8 cellular contexts compared by ENCODE assay signal in the genomic region with DNA sequence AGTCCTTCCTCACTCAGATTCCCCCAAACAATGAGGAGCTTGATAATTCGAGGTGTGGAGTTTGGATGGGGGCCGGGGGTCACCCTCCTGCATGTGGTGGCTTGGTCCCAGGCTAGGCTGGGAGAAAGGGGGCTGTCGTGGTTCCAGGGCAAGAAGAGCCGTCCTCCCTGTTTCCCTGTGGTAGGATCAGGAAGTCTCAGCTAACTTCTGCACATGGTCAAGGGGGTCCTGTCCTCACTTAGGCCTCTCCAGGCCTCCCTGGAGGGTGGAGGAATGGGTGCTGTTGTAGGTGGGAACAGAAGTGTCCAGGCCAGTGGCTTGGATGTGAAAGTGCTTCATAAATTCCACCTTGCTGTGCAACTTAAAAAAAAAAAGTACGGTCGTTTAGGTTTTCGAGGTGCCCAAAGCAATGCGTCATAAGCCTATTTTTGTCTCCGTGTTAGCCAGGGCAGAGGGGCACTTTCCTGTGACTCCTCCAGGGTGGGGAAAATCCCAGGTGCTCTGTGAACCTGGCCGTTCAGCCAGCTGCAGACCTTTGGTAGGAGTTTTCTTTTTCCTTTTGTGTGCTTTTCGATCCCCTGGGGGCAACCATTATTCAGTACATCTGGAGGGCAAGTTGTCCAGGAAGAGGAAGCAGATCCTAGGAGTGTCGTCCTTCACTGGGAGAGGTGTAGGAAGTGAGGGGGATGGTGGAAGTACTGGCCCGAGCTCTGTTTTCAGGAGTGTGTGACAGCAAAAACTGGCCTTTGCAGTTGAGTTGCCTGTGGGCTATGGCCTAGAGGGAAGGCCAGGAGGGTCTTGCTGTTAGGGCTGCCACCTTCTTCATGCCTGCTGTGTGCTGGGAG. TPM values are rescaled to one million over a fixed set of nuclear protein-coding genes. Genes with fewer than 3 reads are reported as not detected.
DNase-seq lines count a peak whose midpoint lies in the region; ATAC-seq, FAIRE-seq and TF ChIP-seq lines count a peak whose summit lies in the region.

No MANE protein-coding gene starts in this region.

- TF ChIP-seq CTCF in HepG2 (CRISPR knock-in tag; IDR thresholded peaks at IDR 0.05) (no peak), right lobe of liver (IDR thresholded peaks at IDR 0.05) (no peak)

- ATAC-seq in HepG2 (peak; percentile 24), right lobe of liver (no peak), HG02870 (IDR thresholded peaks at IDR 0.05; ENCODE audit: unreplicated experiment) (peak; percentile 14)

- H3K36me3 Mint-ChIP-seq in stimulated activated naive CD8-positive, alpha-beta T cell treated with anti-CD3 and anti-CD28 coated beads, Interleukin-15, Interleukin-2, amounts not matched to agents 100 ng/mL and 50 ng/mL, for 24 hours (ENCODE audit: low read depth): peaks cover 46% of the 10 kb centered on the region

- H3K4me1 Mint-ChIP-seq in stimulated activated naive CD8-positive, alpha-beta T cell treated with anti-CD3 and anti-CD28 coated beads, Interleukin-15, Interleukin-2, amounts not matched to agents 100 ng/mL and 50 ng/mL, for 24 hours (ENCODE audit: low read depth): peaks cover 99% of the 10 kb centered on the region

- peaks cover 89% of the 10 kb centered on the region for H4K20me1 ChIP-seq in HepG2 (ENCODE audit: insufficient read depth, low read length)

- TF ChIP-seq POLR2A in HepG2 (IDR thresholded peaks at IDR 0.05; ENCODE audit: insufficient read depth in 1 of 2, low read depth in 2 of 2, low read length in 2 of 2) (no peak), right lobe of liver (IDR thresholded peaks at IDR 0.05) (no peak)

- H3K9me3 ChIP-seq in HepG2 (ENCODE audit: low read length) (no peaks in the 10 kb centered on the region), right lobe of liver (no peaks in the 10 kb centered on the region)

- DNase-seq in HepG2 (ENCODE audit: low spot score): no peak
- no peak for DNase-seq in right lobe of liver
- peak; percentile 87 for DNase-seq in RPMI8226
- peak; percentile 22 for DNase-seq in germinal center (ENCODE audit: low spot score)
- DNase-seq in SKM-1 treated with dmso at 0.1 percent for 144 hours (lab: John Stamatoyannopoulos, UW; ENCODE audit: unreplicated experiment): no peak
- DNase-seq in activated gamma-delta T cell (lab: John Stamatoyannopoulos, UW): no peak

- H3K9ac ChIP-seq in HepG2 (ENCODE audit: insufficient read depth, low read depth, low read length): peak overlapping the region; percentile 47

- peak overlapping the region; percentile 59 for H3K27ac ChIP-seq in HepG2 (ENCODE audit: extremely low read length, insufficient read depth, low read length)
- no peak overlapping the region for H3K27ac ChIP-seq in right lobe of liver

- H3K27ac Mint-ChIP-seq in stimulated activated naive CD8-positive, alpha-beta T cell treated with anti-CD3 and anti-CD28 coated beads, Interleukin-15, Interleukin-2, amounts not matched to agents 100 ng/mL and 50 ng/mL, for 24 hours: peak overlapping the region; percentile 98

- peaks cover 0 to 5% of the 10 kb centered on the region in 2 experiments; a peak in 1 of 5 replicates for H3K36me3 ChIP-seq in HepG2 (replicated peaks in 1 of 2; ENCODE audit: control insufficient read depth in 1 of 2, insufficient read depth in 2 of 2, low read length in 2 of 2)
- no peaks in the 10 kb centered on the region for H3K36me3 ChIP-seq in right lobe of liver

- in situ Hi-C loops in HepG2 (cut with HindIII; ENCODE audit: extremely low pct_ligation_motif_present, low pct_unique_long_range_greater_than_20kb): loop anchor here (10.0 kb wide), 1 partner anchor 284 kb away; the partner anchor contains the start of gene SOD2

- WGBS in HepG2 (ENCODE audit: low lambda C conversion rate): 56% methylated on average over 13 of the region's 13 CpGs
- 48% methylated on average over 11 of the region's 13 CpGs for WGBS in right lobe of liver (ENCODE audit: insufficient coverage, low coverage, low lambda C conversion rate, missing lambda C conversion rate)

- no peak for FAIRE-seq in HepG2 (lab: Jason Lieb, UNC)

- peak overlapping the region; percentile 65 for H3K4me2 ChIP-seq in HepG2 (ENCODE audit: low read depth, low read length)

- no peaks in the 10 kb centered on the region for H3K9me3 Mint-ChIP-seq in stimulated activated naive CD8-positive, alpha-beta T cell treated with anti-CD3 and anti-CD28 coated beads, Interleukin-15, Interleukin-2, amounts not matched to agents 100 ng/mL and 50 ng/mL, for 24 hours

- peaks cover 87% of the 10 kb centered on the region for H3K4me1 ChIP-seq in HepG2 (ENCODE audit: insufficient read depth, low read length)
- peaks cover 0 to 45% (median 16%) of the 10 kb centered on the region in 4 donors for H3K4me1 ChIP-seq in right lobe of liver

- TF ChIP-seq RAD21 in HepG2 (CRISPR knock-in tag; IDR thresholded peaks at IDR 0.05): no peak

- POLR2A ChIA-PET in HepG2 (lab: Yijun Ruan, JAX): interaction anchor here (1.3 to 1.9 kb wide), 2 partner anchors 9 to 285 kb away, joined by 4 to 5 read pairs; partner anchors contain the start of gene SOD2

- TF ChIP-seq EP300 in HepG2 (IDR thresholded peaks at IDR 0.05; ENCODE audit: low read depth in 2 of 2, low read length in 2 of 2) (no peak), HepG2 (CRISPR knock-in tag; IDR thresholded peaks at IDR 0.05; ENCODE audit: borderline replicate concordance) (no peak)

- peak overlapping the region in 1 of 3 experiments; percentile 27; a peak in 2 of 6 replicates for H3K4me3 ChIP-seq in HepG2 (replicated peaks in 1 of 3; ENCODE audit: insufficient read depth in 1 of 3, low read depth in 2 of 3, low read length in 3 of 3)
- H3K4me3 ChIP-seq in right lobe of liver: no peak overlapping the region

- no TSS peak for BruUV-seq in HepG2 (replicated peaks; lab: Mats Ljungman, UMichigan)

- intact Hi-C loops in HepG2 (cut with micrococcal nuclease; ENCODE audit: unreplicated experiment): loop anchor here (1.0 to 2.0 kb wide), 2 partner anchors 8 to 14 kb away; no protein-coding TSS in a partner anchor
- intact Hi-C loops in right lobe of liver (cut with DNase I): loop anchor here in 1 of 2 donors (5.0 kb wide), 1 partner anchor 59 kb away; no protein-coding TSS in a partner anchor

- no peak overlapping the region for H2AFZ ChIP-seq in HepG2 (ENCODE audit: low read length)

- CTCF ChIA-PET in HepG2 (lab: Yijun Ruan, JAX; ENCODE audit: low intra/inter-chr PET ratio, low total read pairs): no interaction called here

- H3K27me3 Mint-ChIP-seq in stimulated activated naive CD8-positive, alpha-beta T cell treated with anti-CD3 and anti-CD28 coated beads, Interleukin-15, Interleukin-2, amounts not matched to agents 100 ng/mL and 50 ng/mL, for 24 hours: no peaks in the 10 kb centered on the region

- H3K4me3 Mint-ChIP-seq in stimulated activated naive CD8-positive, alpha-beta T cell treated with anti-CD3 and anti-CD28 coated beads, Interleukin-15, Interleukin-2, amounts not matched to agents 100 ng/mL and 50 ng/mL, for 24 hours: peak overlapping the region; percentile 84

- no peaks in the 10 kb centered on the region for H3K27me3 ChIP-seq in HepG2 (ENCODE audit: control insufficient read depth in 1 of 2, insufficient read depth in 2 of 2, low read length in 2 of 2)
- H3K27me3 ChIP-seq in right lobe of liver: no peaks in the 10 kb centered on the region

- peaks cover 96% of the 10 kb centered on the region for H3K79me2 ChIP-seq in HepG2 (ENCODE audit: insufficient read depth, low read length)

TF ChIP-seq in HepG2, 621 proteins besides CTCF, POLR2A, EP300 and RAD21 (continues in another document):
- TF ChIP-seq ZNF891 (CRISPR knock-in tag; IDR thresholded peaks at IDR 0.05): no peak
- peak; percentile 9; the same call in 1 of the 2 replicates for TF ChIP-seq HNF4A (CRISPR knock-in tag; IDR thresholded peaks at IDR 0.05)
- no peak for TF ChIP-seq FOXO4 (CRISPR knock-in tag; conservative IDR thresholded peaks at IDR 0.05)

RNA-seq across cellular contexts. Expression of gene IGF2R, which starts 9.6 kb away (rescaled TPM):
- total RNA-seq in HepG2 (2016; rRNA removed; fragmentation: Illumina TruSeq; extraction: Trizol) (44.8 and 70.0 TPM in 2 replicates), right lobe of liver (10 to 100 TPM; 50.3 to 81.0 (median 67.1) TPM)
- 11.8 and 13.5 TPM in 2 replicates for total RNA-seq in HepG2 (2016; cell fraction: cytosol; rRNA removed; fragmentation: Illumina TruSeq; extraction: Trizol; ENCODE audit: low read depth)
- total RNA-seq in HepG2 (2016; cell fraction: insoluble cytoplasmic fraction; rRNA removed; fragmentation: Illumina TruSeq; extraction: Trizol): 36.8 and 73.6 TPM in 2 replicates
- 11.5 and 15.2 TPM in 2 replicates for total RNA-seq in HepG2 (2016; cell fraction: membrane; rRNA removed; fragmentation: Illumina TruSeq; extraction: Trizol)
- 129 and 155 TPM in 2 replicates for total RNA-seq in HepG2 (2016; cell fraction: nucleus; rRNA removed; fragmentation: Illumina TruSeq; extraction: Trizol)
- 38.3 and 54.8 TPM in 2 replicates for polyA plus RNA-seq in HepG2 (2011; rRNA removed)
- polyA plus RNA-seq in HepG2 (2011; cell fraction: cytosol; rRNA removed): 32.3 and 42.3 TPM in 2 replicates
- 77.8 and 83.2 TPM in 2 replicates for polyA plus RNA-seq in HepG2 (2011; cell fraction: nucleus; rRNA removed)
- polyA plus RNA-seq in HepG2 (2012): 98.1 and 112 TPM in 2 replicates
- 1.3 and 1.8 TPM in 2 replicates for polyA plus RNA-seq in HepG2 (2016; cell fraction: cytosol; fragmentation: Illumina TruSeq; extraction: Trizol; ENCODE audit: low read depth)
- polyA plus RNA-seq in HepG2 (2016; cell fraction: insoluble cytoplasmic fraction; fragmentation: Illumina TruSeq; extraction: Trizol; ENCODE audit: low read depth): 22.6 and 26.7 TPM in 2 replicates
- polyA plus RNA-seq in HepG2 (2016; cell fraction: membrane; fragmentation: Illumina TruSeq; extraction: Trizol; ENCODE audit: low read depth): 1.8 and 3.1 TPM in 2 replicates
- 85.6 and 90.1 TPM in 2 replicates for polyA plus RNA-seq in HepG2 (2016; cell fraction: nucleus; fragmentation: Illumina TruSeq; extraction: Trizol; ENCODE audit: insufficient read depth, low read depth)
- 33.0 and 141 TPM in 2 replicates for polyA minus RNA-seq in HepG2 (2011; rRNA and poly(A)+ RNA removed; ENCODE audit: low replicate concordance)
- 119 and 184 TPM in 2 replicates for polyA minus RNA-seq in HepG2 (2011; cell fraction: cytosol; rRNA and poly(A)+ RNA removed)
- polyA minus RNA-seq in HepG2 (2011; cell fraction: nucleus; rRNA and poly(A)+ RNA removed): 265 and 283 TPM in 2 replicates

Comparison
In these comparisons a context has a peak if more than half of its experiments do, and no peak if none do; other contexts are left out.
1. ATAC-seq: peak in HepG2 (single experiment) and HG02870 (single experiment); none in right lobe of liver (0 of 4).
2. DNase-seq: peak in RPMI8226 (single experiment) and germinal center (single experiment); none in HepG2 (single experiment), right lobe of liver (0 of 3), SKM-1 treated with dmso at 0.1 percent for 144 hours (single experiment) and activated gamma-delta T cell (single experiment).